Comparison of ENCODE assay signal across 1 cellular context in the genomic region with DNA sequence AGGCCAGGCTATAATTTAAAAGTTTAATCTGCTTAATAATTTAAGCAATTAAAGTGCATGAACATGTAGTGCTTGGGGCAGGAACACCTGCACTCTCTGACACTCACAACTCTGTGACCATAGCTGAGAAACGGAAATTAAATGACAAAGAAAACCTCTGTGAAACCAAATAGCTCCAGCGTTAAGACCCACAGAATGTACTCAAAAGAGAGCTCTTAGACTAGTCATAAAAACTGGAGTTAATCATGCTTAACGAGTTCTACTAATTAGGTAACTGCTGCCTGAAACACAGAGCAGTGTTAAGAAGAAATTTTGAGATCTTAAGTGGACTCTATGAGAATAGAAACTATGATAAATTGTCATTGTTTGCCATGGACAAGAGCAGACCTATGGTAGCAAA.
TF ChIP-seq lines count a peak whose summit lies in the region.

No MANE protein-coding gene starts in this region.

TF ChIP-seq in GM23338, 12 proteins besides CTCF, POLR2A, EP300 and RAD21 (continued from another document):
- TF ChIP-seq, protein P1, sequence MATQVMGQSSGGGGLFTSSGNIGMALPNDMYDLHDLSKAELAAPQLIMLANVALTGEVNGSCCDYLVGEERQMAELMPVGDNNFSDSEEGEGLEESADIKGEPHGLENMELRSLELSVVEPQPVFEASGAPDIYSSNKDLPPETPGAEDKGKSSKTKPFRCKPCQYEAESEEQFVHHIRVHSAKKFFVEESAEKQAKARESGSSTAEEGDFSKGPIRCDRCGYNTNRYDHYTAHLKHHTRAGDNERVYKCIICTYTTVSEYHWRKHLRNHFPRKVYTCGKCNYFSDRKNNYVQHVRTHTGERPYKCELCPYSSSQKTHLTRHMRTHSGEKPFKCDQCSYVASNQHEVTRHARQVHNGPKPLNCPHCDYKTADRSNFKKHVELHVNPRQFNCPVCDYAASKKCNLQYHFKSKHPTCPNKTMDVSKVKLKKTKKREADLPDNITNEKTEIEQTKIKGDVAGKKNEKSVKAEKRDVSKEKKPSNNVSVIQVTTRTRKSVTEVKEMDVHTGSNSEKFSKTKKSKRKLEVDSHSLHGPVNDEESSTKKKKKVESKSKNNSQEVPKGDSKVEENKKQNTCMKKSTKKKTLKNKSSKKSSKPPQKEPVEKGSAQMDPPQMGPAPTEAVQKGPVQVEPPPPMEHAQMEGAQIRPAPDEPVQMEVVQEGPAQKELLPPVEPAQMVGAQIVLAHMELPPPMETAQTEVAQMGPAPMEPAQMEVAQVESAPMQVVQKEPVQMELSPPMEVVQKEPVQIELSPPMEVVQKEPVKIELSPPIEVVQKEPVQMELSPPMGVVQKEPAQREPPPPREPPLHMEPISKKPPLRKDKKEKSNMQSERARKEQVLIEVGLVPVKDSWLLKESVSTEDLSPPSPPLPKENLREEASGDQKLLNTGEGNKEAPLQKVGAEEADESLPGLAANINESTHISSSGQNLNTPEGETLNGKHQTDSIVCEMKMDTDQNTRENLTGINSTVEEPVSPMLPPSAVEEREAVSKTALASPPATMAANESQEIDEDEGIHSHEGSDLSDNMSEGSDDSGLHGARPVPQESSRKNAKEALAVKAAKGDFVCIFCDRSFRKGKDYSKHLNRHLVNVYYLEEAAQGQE (IDR thresholded peaks at IDR 0.05; ENCODE audit: unreplicated experiment), result no peak
- no peak for TF ChIP-seq NANOG (IDR thresholded peaks at IDR 0.05; ENCODE audit: borderline replicate concordance)
- no peak for TF ChIP-seq ZNF114 (CRISPR knock-in tag; IDR thresholded peaks at IDR 0.05)
